ENCODE assay signal across 1 cellular context in the genomic region with DNA sequence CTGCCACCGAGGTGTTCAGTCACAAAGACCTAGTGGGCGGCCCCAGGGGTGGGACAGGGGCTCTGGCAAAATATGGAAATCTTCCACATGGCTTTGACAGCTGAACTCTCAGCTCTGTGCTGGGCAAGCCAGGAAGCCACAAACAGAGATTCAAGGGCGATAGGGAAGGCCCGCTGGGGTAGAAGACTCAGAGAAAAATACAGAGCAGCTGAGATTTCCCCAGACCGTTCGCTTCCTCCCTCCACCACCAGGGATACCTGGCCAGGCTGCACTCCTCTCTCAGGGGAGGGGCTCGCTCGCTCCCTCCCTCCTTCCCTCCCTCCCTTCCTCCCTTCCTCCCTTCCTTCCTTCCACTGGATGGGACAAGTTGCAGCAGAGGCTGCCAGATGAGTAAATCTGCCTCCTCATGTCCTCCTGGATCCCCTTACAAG.
TF ChIP-seq lines count a peak whose summit lies in the region.

No MANE protein-coding gene starts in this region.

TF ChIP-seq in PFSK-1, 5 proteins besides CTCF, POLR2A, EP300 and RAD21 (continued from another document):
- TF ChIP-seq REST (IDR thresholded peaks at IDR 0.05; ENCODE audit: insufficient read depth in 1 of 2, low read depth in 2 of 2, low read length in 2 of 2) = no peak
